ENCODE assay signal across 6 cellular contexts in the genomic region with DNA sequence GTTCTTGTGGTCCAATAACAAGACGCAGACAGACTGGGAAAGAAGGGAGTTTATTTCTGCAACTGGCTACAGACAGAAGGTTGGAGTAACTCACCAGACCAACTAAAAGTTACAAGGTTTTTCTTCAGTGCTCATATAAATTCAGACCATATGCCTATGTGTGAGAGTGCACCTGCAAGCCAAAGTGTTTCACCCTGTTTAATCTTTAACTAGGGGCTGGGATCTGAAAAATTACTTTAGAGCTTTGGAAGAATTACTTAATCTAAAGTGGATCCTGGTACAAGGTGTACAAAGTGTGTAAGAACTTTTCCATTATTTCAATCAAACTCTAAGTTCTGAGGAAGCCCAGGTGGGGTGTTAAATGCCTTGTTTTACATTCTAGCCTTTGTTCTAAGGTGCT.
DNase-seq lines count a peak whose midpoint lies in the region; ATAC-seq, FAIRE-seq and TF ChIP-seq lines count a peak whose summit lies in the region.
"Not testable (repeated sequence)": the region's sequence is repeated elsewhere in the genome, so short reads cannot be mapped to it uniquely, and the experiment has no call there.

No MANE protein-coding gene starts in this region.

- H3K4me1 Mint-ChIP-seq in astrocyte (ENCODE audit: low read depth, unreplicated experiment), result not testable (repeated sequence)

- not testable (repeated sequence) for H3K9ac ChIP-seq in astrocyte (ENCODE audit: low read length)

- not testable (repeated sequence) for H3K4me1 ChIP-seq in astrocyte (ENCODE audit: insufficient read depth, low read length); hepatocyte (ENCODE audit: insufficient read depth); mucosa of descending colon (ENCODE audit: low read depth); upper lobe of right lung

- H2AFZ ChIP-seq in astrocyte (ENCODE audit: low read depth, low read length); hepatocyte: not testable (repeated sequence)

- not testable (repeated sequence) for H3K27me3 ChIP-seq in astrocyte (ENCODE audit: insufficient read depth, low read length); hepatocyte; upper lobe of right lung

- FAIRE-seq in GM12892 (lab: Jason Lieb, UNC), result peak; percentile 24
- peak; percentile 88 for FAIRE-seq in astrocyte (lab: Jason Lieb, UNC)

- WGBS in hepatocyte (ENCODE audit: low lambda C conversion rate, missing lambda C conversion rate), result 83% methylated on average over 1 of the region's 1 CpG

- DNase-seq in GM12892 (ENCODE audit: insufficient read length); astrocyte (ENCODE audit: low read depth); hepatocyte (ENCODE audit: low spot score); left colon; mucosa of descending colon; upper lobe of right lung: not testable (repeated sequence)

- H3K9me2 ChIP-seq in hepatocyte (replicated peaks; ENCODE audit: insufficient read depth), result not testable (repeated sequence)

- not testable (repeated sequence) for H3K4me3 ChIP-seq in astrocyte (ENCODE audit: insufficient read depth, low read depth, low read length); hepatocyte; mucosa of descending colon; upper lobe of right lung

- H3K36me3 ChIP-seq in astrocyte (ENCODE audit: insufficient read depth, low read length); hepatocyte (replicated peaks; ENCODE audit: insufficient read depth, low read depth); mucosa of descending colon (ENCODE audit: low read depth); upper lobe of right lung: not testable (repeated sequence)

- not testable (repeated sequence) for TF ChIP-seq POLR2A in GM12892 (IDR thresholded peaks at IDR 0.05; ENCODE audit: low read depth, low read length)

- intact Hi-C loops in left colon (cut with DNase I, micrococcal nuclease); mucosa of descending colon (cut with DNase I, micrococcal nuclease); upper lobe of right lung (cut with DNase I): not testable (repeated sequence)

- not testable (repeated sequence) for H3K27ac Mint-ChIP-seq in astrocyte (ENCODE audit: unreplicated experiment)

- not testable (repeated sequence) for H3K36me3 Mint-ChIP-seq in astrocyte (ENCODE audit: low read depth, unreplicated experiment)

- not testable (repeated sequence) for TF ChIP-seq CTCF in astrocyte (IDR thresholded peaks at IDR 0.05; ENCODE audit: insufficient read depth, low read depth, low read length); hepatocyte (IDR thresholded peaks at IDR 0.05; ENCODE audit: poor library complexity); mucosa of descending colon (IDR thresholded peaks at IDR 0.05); upper lobe of right lung (IDR thresholded peaks at IDR 0.05)

- H3K27ac ChIP-seq in astrocyte (ENCODE audit: low read depth, low read length); upper lobe of right lung: not testable (repeated sequence)
- H3K27ac ChIP-seq in hepatocyte, result peak overlapping the region; percentile 40

- peak; percentile 39 for ATAC-seq in left colon
- peak; percentile 30 for ATAC-seq in mucosa of descending colon
- peak; percentile 36 for ATAC-seq in upper lobe of right lung

- H3K9me3 Mint-ChIP-seq in astrocyte (ENCODE audit: unreplicated experiment), result not testable (repeated sequence)

- not testable (repeated sequence) for H3K9me3 ChIP-seq in astrocyte (ENCODE audit: insufficient read depth, low read depth, low read length); hepatocyte (ENCODE audit: low read depth); mucosa of descending colon; upper lobe of right lung

- H3K79me2 ChIP-seq in astrocyte (ENCODE audit: insufficient read depth, low read length); hepatocyte: not testable (repeated sequence)

- not testable (repeated sequence) for H3K4me2 ChIP-seq in astrocyte (ENCODE audit: low read length); hepatocyte

- H4K20me1 ChIP-seq in astrocyte (ENCODE audit: insufficient read depth, low read length); hepatocyte (ENCODE audit: insufficient read depth, poor library complexity, severe bottlenecking): not testable (repeated sequence)

- H3K4me3 Mint-ChIP-seq in astrocyte (ENCODE audit: unreplicated experiment), result not testable (repeated sequence)

- H3K27me3 Mint-ChIP-seq in astrocyte (ENCODE audit: low read depth, unreplicated experiment), result not testable (repeated sequence)
